ENCODE assay signal across 10 cellular contexts in genomic region chr12:93982847-93983315, GRCh38.
DNase-seq lines count a peak whose midpoint lies in the region; ATAC-seq and TF ChIP-seq lines count a peak whose summit lies in the region.
"Had no signal": no experiment of that assay in that cellular context is flagged by ENCODE, and none has a peak within 500 bp of the region (broad histone marks: within the 10 kb centered on the region; RNA-seq: fewer than 3 reads in every experiment).

No MANE protein-coding gene starts in this region.

- H3K4me3 ChIP-seq in SJCRH30, result no peak overlapping the region
- no peak overlapping the region for H3K4me3 ChIP-seq in body of pancreas
- no peak overlapping the region for H3K4me3 ChIP-seq in gastroesophageal sphincter

- intact Hi-C loops in body of pancreas (cut with DNase I), result no loop called here

- no peak for TF ChIP-seq EP300 in gastroesophageal sphincter (IDR thresholded peaks at IDR 0.05)

- H3K4me1 Mint-ChIP-seq in stimulated activated naive CD8-positive, alpha-beta T cell treated with anti-CD3 and anti-CD28 coated beads, Interleukin-15, amount 100 ng/mL, for 72 hours, result peaks cover 30% of the 10 kb centered on the region

- H3K36me3 ChIP-seq in SJCRH30, result no peaks in the 10 kb centered on the region
- H3K36me3 ChIP-seq in body of pancreas (replicated peaks in 1 of 2; ENCODE audit: insufficient read depth in 1 of 2, low read depth in 2 of 2), result no peaks in the 10 kb centered on the region
- no peaks in the 10 kb centered on the region for H3K36me3 ChIP-seq in gastroesophageal sphincter

- H3K27me3 Mint-ChIP-seq in stimulated activated naive CD8-positive, alpha-beta T cell treated with anti-CD3 and anti-CD28 coated beads, Interleukin-15, amount 100 ng/mL, for 72 hours, result peaks cover 13% of the 10 kb centered on the region

- H3K27me3 ChIP-seq in SJCRH30, result no peaks in the 10 kb centered on the region
- no peaks in the 10 kb centered on the region for H3K27me3 ChIP-seq in body of pancreas
- no peaks in the 10 kb centered on the region for H3K27me3 ChIP-seq in gastroesophageal sphincter

- H3K4me1 ChIP-seq in SJCRH30 (no peaks in the 10 kb centered on the region), body of pancreas (no peaks in the 10 kb centered on the region), gastroesophageal sphincter (no peaks in the 10 kb centered on the region)

- DNase-seq in activated T-cell treated with anti-CD3 and anti-CD28 coated beads for 24 hours (ENCODE audit: low read depth), result peak; percentile 23
- DNase-seq in activated T-cell treated with anti-CD3 and anti-CD28 coated beads for 4 hours, result no peak
- DNase-seq in SJCRH30, result peak; percentile 4 to 34
- DNase-seq in stimulated activated naive CD8-positive, alpha-beta T cell treated with anti-CD3 and anti-CD28 coated beads, Interleukin-15, amount 100 ng/mL, for 72 hours, result peak; percentile 18 to 34
- no peak for DNase-seq in NK-92 treated with Interleukin-12 subunit alpha and Interleukin-12 subunit beta, amount 100 ng/mL, for 24 hours (lab: John Stamatoyannopoulos, UW)
- DNase-seq in body of pancreas, result no peak
- DNase-seq: H7, NCI-H1436 had no signal

- peak overlapping the region; percentile 2 to 7 for H3K4me3 Mint-ChIP-seq in stimulated activated naive CD8-positive, alpha-beta T cell treated with anti-CD3 and anti-CD28 coated beads, Interleukin-15, amount 100 ng/mL, for 72 hours

- peak overlapping the region in 1 of 2 donors; percentile 43 for H3K27ac Mint-ChIP-seq in stimulated activated naive CD8-positive, alpha-beta T cell treated with anti-CD3 and anti-CD28 coated beads, Interleukin-15, amount 100 ng/mL, for 72 hours

- TF ChIP-seq CTCF in body of pancreas (IDR thresholded peaks at IDR 0.05) (no peak), gastroesophageal sphincter (IDR thresholded peaks at IDR 0.05) (no peak)

- no peaks in the 10 kb centered on the region for H3K9me3 Mint-ChIP-seq in stimulated activated naive CD8-positive, alpha-beta T cell treated with anti-CD3 and anti-CD28 coated beads, Interleukin-15, amount 100 ng/mL, for 72 hours

- H3K27ac ChIP-seq in SJCRH30, result no peak overlapping the region
- no peak overlapping the region for H3K27ac ChIP-seq in body of pancreas
- no peak overlapping the region for H3K27ac ChIP-seq in gastroesophageal sphincter

- TF ChIP-seq POLR2A in body of pancreas (IDR thresholded peaks at IDR 0.05) (no peak), gastroesophageal sphincter (IDR thresholded peaks at IDR 0.05) (no peak)

- WGBS in body of pancreas, 2 donors, result 46 to 54% methylated on average over 8 of the region's 8 CpGs
- WGBS in gastroesophageal sphincter (ENCODE audit: low coverage in 1 of 2), 2 donors, result 37 to 70% methylated on average over 8 of the region's 8 CpGs

- H3K9me3 ChIP-seq in SJCRH30 (replicated peaks) (no peaks in the 10 kb centered on the region), body of pancreas (no peaks in the 10 kb centered on the region), gastroesophageal sphincter (no peaks in the 10 kb centered on the region)

- ATAC-seq in esophagus mucosa (peak; percentile 92), body of pancreas (no peak), gastroesophageal sphincter (no peak)
- ATAC-seq in stimulated activated naive CD8-positive, alpha-beta T cell treated with anti-CD3 and anti-CD28 coated beads, Interleukin-15, amount 100 ng/mL, for 72 hours, result peak; percentile 92

Comparison
In these comparisons a context has a peak if more than half of its experiments do, and no peak if none do; other contexts are left out.
1. DNase-seq: peak in activated T-cell treated with anti-CD3 and anti-CD28 coated beads for 24 hours (single experiment), SJCRH30 (2 of 2) and stimulated activated naive CD8-positive, alpha-beta T cell treated with anti-CD3 and anti-CD28 coated beads, Interleukin-15, amount 100 ng/mL, for 72 hours (2 of 2); none in activated T-cell treated with anti-CD3 and anti-CD28 coated beads for 4 hours (single experiment), NK-92 treated with Interleukin-12 subunit alpha and Interleukin-12 subunit beta, amount 100 ng/mL, for 24 hours (single experiment) and body of pancreas (0 of 4).
2. ATAC-seq: peak in esophagus mucosa (single experiment) and stimulated activated naive CD8-positive, alpha-beta T cell treated with anti-CD3 and anti-CD28 coated beads, Interleukin-15, amount 100 ng/mL, for 72 hours (single experiment); none in body of pancreas (single experiment) and gastroesophageal sphincter (single experiment).